In genomic region chr16:789451-789850, GRCh38 we compare ENCODE assay signal across 11 cellular contexts. TPM values are rescaled to one million over a fixed set of nuclear protein-coding genes. Genes with fewer than 3 reads are reported as not detected.
A peak's percentile ranks its signal among the peaks of the same experiment; 100 is the strongest.
DNase-seq lines count a peak whose midpoint lies in the region; ATAC-seq and TF ChIP-seq lines count a peak whose summit lies in the region.
"Had no signal": no experiment of that assay in that cellular context is flagged by ENCODE, and none has a peak within 500 bp of the region (broad histone marks: within the 10 kb centered on the region; RNA-seq: fewer than 3 reads in every experiment).

No MANE protein-coding gene starts in this region.

- DNase-seq in left ventricle myocardium inferior (no peak), heart right ventricle (no peak), T-helper 1 cell (no peak), glutamatergic neuron (no peak), NCI-H345 (lab: John Stamatoyannopoulos, UW) (no peak), NCI-H748 (lab: John Stamatoyannopoulos, UW; ENCODE audit: unreplicated experiment) (no peak)
- no peak for DNase-seq in activated CD4-positive, alpha-beta memory T cell treated with anti-CD3 and anti-CD28 coated beads for 36 hours
- DNase-seq: NCI-H1417; stimulated activated CD4-positive, alpha-beta T cell treated with anti-CD3 and anti-CD28 coated beads, Interleukin-2, amount 100 ng/mL, for 24 hours had no signal

- H3K4me1 ChIP-seq in left ventricle myocardium inferior (peaks cover 29% of the 10 kb centered on the region), heart right ventricle (peaks cover 12 to 31% (median 20%) of the 10 kb centered on the region in 9 donors), iPS-18a (ENCODE audit: control insufficient read depth, low read depth, low read length) (no peaks in the 10 kb centered on the region)

- no peaks in the 10 kb centered on the region for H3K27me3 Mint-ChIP-seq in activated CD4-positive, alpha-beta memory T cell treated with anti-CD3 and anti-CD28 coated beads for 36 hours
- peaks cover 5% of the 10 kb centered on the region for H3K27me3 Mint-ChIP-seq in glutamatergic neuron (ENCODE audit: unreplicated experiment)

- no peaks in the 10 kb centered on the region for H3K9me3 ChIP-seq in left ventricle myocardium inferior (replicated peaks)
- no peaks in the 10 kb centered on the region for H3K9me3 ChIP-seq in heart right ventricle
- no peaks in the 10 kb centered on the region for H3K9me3 ChIP-seq in iPS-18a (ENCODE audit: control insufficient read depth, low read depth, low read length)

- ATAC-seq in heart right ventricle = no peak

- WGBS in heart right ventricle, 2 donors = 90 to 92% methylated on average over 19 of the region's 19 CpGs

- CTCF ChIA-PET in activated CD4-positive, alpha-beta memory T cell treated with anti-CD3 and anti-CD28 coated beads for 36 hours (lab: Charles Lee) = interaction anchor here (8.0 kb wide), 1 partner anchor 75 kb away, joined by 120 read pairs; the partner anchor contains the start of gene METRN

- H3K27me3 ChIP-seq in left ventricle myocardium inferior (ENCODE audit: low read depth) = no peaks in the 10 kb centered on the region
- no peaks in the 10 kb centered on the region for H3K27me3 ChIP-seq in heart right ventricle
- no peaks in the 10 kb centered on the region for H3K27me3 ChIP-seq in iPS-18a (ENCODE audit: control insufficient read depth, insufficient read depth, low read length)

- intact Hi-C loops in left ventricle myocardium inferior (cut with micrococcal nuclease) (no loop called here), heart right ventricle (cut with DNase I) (loop anchor here in 5 of 10 donors (2.0 to 5.0 kb wide), 3 partner anchors 47 to 77 kb away; partner anchors contain the start of genes CIAO3 (in 1 of the 5) and METRN (in 1 of the 5))
- intact Hi-C loops in activated CD4-positive, alpha-beta memory T cell treated with anti-CD3 and anti-CD28 coated beads for 36 hours (cut with micrococcal nuclease) = no loop called here

- H3K9me3 Mint-ChIP-seq in activated CD4-positive, alpha-beta memory T cell treated with anti-CD3 and anti-CD28 coated beads for 36 hours = no peaks in the 10 kb centered on the region
- peaks cover 5% of the 10 kb centered on the region for H3K9me3 Mint-ChIP-seq in glutamatergic neuron (ENCODE audit: unreplicated experiment)
- H3K9me3 Mint-ChIP-seq: T-helper 1 cell treated with Interleukin-12 subunit alpha and Interleukin-12 subunit beta and Interleukin-4 antibody, amounts not matched to agents 30 μg/mL and 1 μg/mL, for 36 hours had no signal

- H3K36me3 ChIP-seq in left ventricle myocardium inferior (peaks cover 8% of the 10 kb centered on the region), heart right ventricle (peaks cover 0 to 29% (median 0%) of the 10 kb centered on the region in 9 donors), iPS-18a (ENCODE audit: control insufficient read depth, low read depth, low read length) (peaks cover 22% of the 10 kb centered on the region)

- POLR2A ChIA-PET in activated CD4-positive, alpha-beta memory T cell treated with anti-CD3 and anti-CD28 coated beads for 36 hours (lab: Charles Lee) = interaction anchor here (1.5 kb wide), 1 partner anchor 12 kb away, joined by 5 read pairs; the partner anchor contains the start of gene GNG13

- peaks cover 11% of the 10 kb centered on the region for H3K36me3 Mint-ChIP-seq in activated CD4-positive, alpha-beta memory T cell treated with anti-CD3 and anti-CD28 coated beads for 36 hours
- H3K36me3 Mint-ChIP-seq in glutamatergic neuron (ENCODE audit: unreplicated experiment) = no peaks in the 10 kb centered on the region

- H3K4me1 Mint-ChIP-seq in activated CD4-positive, alpha-beta memory T cell treated with anti-CD3 and anti-CD28 coated beads for 36 hours (ENCODE audit: low read depth) = peaks cover 5% of the 10 kb centered on the region
- H3K4me1 Mint-ChIP-seq in glutamatergic neuron (ENCODE audit: low read depth, unreplicated experiment) = no peaks in the 10 kb centered on the region

- no peak overlapping the region for H3K27ac Mint-ChIP-seq in activated CD4-positive, alpha-beta memory T cell treated with anti-CD3 and anti-CD28 coated beads for 36 hours
- no peak overlapping the region for H3K27ac Mint-ChIP-seq in glutamatergic neuron (ENCODE audit: unreplicated experiment)
- H3K27ac Mint-ChIP-seq: T-helper 1 cell treated with Interleukin-12 subunit alpha and Interleukin-12 subunit beta and Interleukin-4 antibody, amounts not matched to agents 30 μg/mL and 1 μg/mL, for 36 hours had no signal

- TF ChIP-seq CTCF in left ventricle myocardium inferior (IDR thresholded peaks at IDR 0.05; ENCODE audit: borderline replicate concordance) (no peak), heart right ventricle (IDR thresholded peaks at IDR 0.05) (no peak), glutamatergic neuron (IDR thresholded peaks at IDR 0.05; ENCODE audit: partially characterized antibody, unreplicated experiment) (no peak)

- no peak overlapping the region for H3K27ac ChIP-seq in left ventricle myocardium inferior (replicated peaks)
- H3K27ac ChIP-seq in heart right ventricle = no peak overlapping the region
- no peak overlapping the region for H3K27ac ChIP-seq in iPS-18a (ENCODE audit: low read length)

- H3K4me3 Mint-ChIP-seq in activated CD4-positive, alpha-beta memory T cell treated with anti-CD3 and anti-CD28 coated beads for 36 hours = peak overlapping the region; percentile 80
- H3K4me3 Mint-ChIP-seq in glutamatergic neuron (ENCODE audit: unreplicated experiment) = no peak overlapping the region

- H3K4me3 ChIP-seq in left ventricle myocardium inferior = peak overlapping the region; percentile 99
- peak overlapping the region in 5 of 10 donors; percentile 76 to 85 (median 81) for H3K4me3 ChIP-seq in heart right ventricle
- H3K4me3 ChIP-seq in iPS-18a (ENCODE audit: low read length) = peak overlapping the region; percentile 81

- no peak overlapping the region for H3K9ac ChIP-seq in iPS-18a (ENCODE audit: low read length)

RNA-seq across cellular contexts. Expression of gene CHTF18, which starts 1.0 kb away (rescaled TPM):
- 3.1 TPM for total RNA-seq in left ventricle myocardium inferior
- 1 to 10 TPM; 2.8 to 8.2 (median 5.2) TPM for total RNA-seq in heart right ventricle
- polyA plus RNA-seq in heart right ventricle = 1 to 10 TPM; 6.0 to 7.0 TPM
- total RNA-seq in activated CD4-positive, alpha-beta memory T cell treated with anti-CD3 and anti-CD28 coated beads for 36 hours = 100 to 1,000 TPM; 101 to 102 TPM
- 49.2 TPM for total RNA-seq in glutamatergic neuron (ENCODE audit: unreplicated experiment)

RNA-seq across cellular contexts. Expression of gene RPUSD1, which starts 1.3 kb away (rescaled TPM):
- total RNA-seq in left ventricle myocardium inferior (10.6 TPM), heart right ventricle (10 to 100 TPM in 1 of 10 donors, 1 to 10 TPM in 9; 5.8 to 12.0 (median 7.9) TPM), glutamatergic neuron (ENCODE audit: unreplicated experiment) (28.5 TPM)
- 10 to 100 TPM; 13.7 to 23.3 TPM for polyA plus RNA-seq in heart right ventricle
- total RNA-seq in activated CD4-positive, alpha-beta memory T cell treated with anti-CD3 and anti-CD28 coated beads for 36 hours = 10 to 100 TPM; 13.7 to 15.5 TPM

RNA-seq across cellular contexts. Expression of gene GNG13, which starts 11.1 kb away (rescaled TPM):
- total RNA-seq in left ventricle myocardium inferior (not detected), heart right ventricle (not detected), glutamatergic neuron (ENCODE audit: unreplicated experiment) (not detected)
- not detected for polyA plus RNA-seq in heart right ventricle
- not detected for total RNA-seq in activated CD4-positive, alpha-beta memory T cell treated with anti-CD3 and anti-CD28 coated beads for 36 hours

RNA-seq across cellular contexts. Expression of gene MSLN, which starts 28.9 kb away (rescaled TPM):
- total RNA-seq in left ventricle myocardium inferior (0.91 TPM), heart right ventricle (1 to 10 TPM in 1 of 10 donors, under 1 TPM in 2, not detected in 7; 0.17 to 4.0 (median 0.38) TPM), glutamatergic neuron (ENCODE audit: unreplicated experiment) (not detected)
- under 1 TPM in 1 of 2 donors, not detected in 1; 0.09 TPM for polyA plus RNA-seq in heart right ventricle
- total RNA-seq in activated CD4-positive, alpha-beta memory T cell treated with anti-CD3 and anti-CD28 coated beads for 36 hours = not detected

RNA-seq across cellular contexts. Expression of gene CIAO3, which starts 48.7 kb away (rescaled TPM):
- total RNA-seq in left ventricle myocardium inferior (30.3 TPM), heart right ventricle (10 to 100 TPM; 18.7 to 33.0 (median 24.1) TPM), glutamatergic neuron (ENCODE audit: unreplicated experiment) (49.5 TPM)
- polyA plus RNA-seq in heart right ventricle = 10 to 100 TPM; 29.1 to 62.9 TPM
- total RNA-seq in activated CD4-positive, alpha-beta memory T cell treated with anti-CD3 and anti-CD28 coated beads for 36 hours = 10 to 100 TPM; 31.8 to 32.2 TPM
